In the genomic region with DNA sequence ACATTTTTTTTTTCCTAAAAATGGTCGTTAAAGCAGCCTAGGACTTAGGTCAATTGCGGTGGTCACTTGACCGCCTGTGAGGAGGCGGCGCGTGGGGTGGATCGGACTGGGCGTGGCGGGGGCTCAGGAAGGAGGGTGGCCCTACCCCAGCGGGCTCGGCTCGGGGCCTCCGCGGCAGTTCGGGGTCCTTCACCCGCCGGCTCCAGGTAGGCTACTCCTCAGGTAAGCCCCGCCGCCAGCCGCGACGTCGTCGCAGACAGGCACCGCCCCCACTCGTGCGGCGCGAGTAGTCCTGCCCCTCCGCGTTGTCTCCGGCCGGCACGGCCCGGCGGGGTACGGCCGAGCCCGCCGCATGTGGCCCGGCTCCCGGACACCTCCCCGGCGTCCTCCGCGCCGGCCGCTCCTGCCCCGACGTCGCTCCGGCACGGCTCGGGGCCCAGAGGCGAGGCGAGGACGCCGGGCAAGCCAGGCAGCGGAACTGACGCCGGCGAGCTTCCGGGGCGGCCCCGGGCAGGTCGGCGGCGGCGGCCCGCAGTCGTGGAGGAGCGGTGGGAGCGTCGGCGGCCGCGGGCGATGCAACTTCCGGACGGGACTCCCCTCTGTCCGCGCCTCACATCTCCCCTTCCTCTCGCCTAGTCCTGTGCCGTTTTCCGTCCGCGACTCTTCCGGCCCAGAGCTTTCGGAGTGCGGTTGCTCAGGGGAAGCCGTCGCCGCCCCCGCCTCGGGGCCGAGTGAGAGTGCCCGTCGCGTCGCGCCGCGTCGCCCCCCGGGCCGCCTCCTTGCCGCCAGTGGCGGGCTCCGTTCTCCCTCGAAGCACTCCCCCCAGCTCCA, we compare ENCODE assay signal across 8 cellular contexts. TPM values are rescaled to one million over a fixed set of nuclear protein-coding genes. Genes with fewer than 3 reads are reported as not detected.
DNase-seq lines count a peak whose midpoint lies in the region; ATAC-seq and TF ChIP-seq lines count a peak whose summit lies in the region.

Gene AGO3 (plus strand): TSS at position 513 of the 831 bp plus-strand sequence. CDS start 322 bp downstream, outside the sequence.

- peak in 1 of 4 donors; percentile 9 for TF ChIP-seq EP300 in upper lobe of left lung (IDR thresholded peaks at IDR 0.05)

- ATAC-seq in HG02884 (IDR thresholded peaks at IDR 0.05; ENCODE audit: unreplicated experiment) (peak; percentile 78), upper lobe of left lung (ENCODE audit: low FRiP score in 2 of 2) (peak; percentile 95 to 97)

- no peaks in the 10 kb centered on the region for H3K9me3 Mint-ChIP-seq in T-helper 1 cell treated with Interleukin-12 subunit alpha and Interleukin-12 subunit beta and Interleukin-4 antibody, amounts not matched to agents 30 μg/mL and 1 μg/mL, for 36 hours
- no peaks in the 10 kb centered on the region for H3K9me3 Mint-ChIP-seq in progenitor cell of endocrine pancreas (ENCODE audit: low read depth)

- no peaks in the 10 kb centered on the region for H3K27me3 Mint-ChIP-seq in T-helper 1 cell treated with Interleukin-12 subunit alpha and Interleukin-12 subunit beta and Interleukin-4 antibody, amounts not matched to agents 30 μg/mL and 1 μg/mL, for 36 hours (ENCODE audit: low read depth)
- no peaks in the 10 kb centered on the region for H3K27me3 Mint-ChIP-seq in progenitor cell of endocrine pancreas

- H3K27ac ChIP-seq in left ventricle myocardium inferior (replicated peaks) (peak within 1 kb of the TSS; percentile 99), upper lobe of left lung (peak within 1 kb of the TSS; percentile 98 to 99 (median 98))

- no peak for TF ChIP-seq CTCF in GM13977 (IDR thresholded peaks at IDR 0.05; ENCODE audit: extremely low read depth, insufficient read depth, missing control alignments)
- no peak for TF ChIP-seq CTCF in left ventricle myocardium inferior (IDR thresholded peaks at IDR 0.05; ENCODE audit: borderline replicate concordance)
- TF ChIP-seq CTCF in progenitor cell of endocrine pancreas (IDR thresholded peaks at IDR 0.05; ENCODE audit: unreplicated experiment), result no peak
- peak in 4 of 6 experiments; percentile 9 to 20 (median 16) for TF ChIP-seq CTCF in upper lobe of left lung (IDR thresholded peaks at IDR 0.05)

- H3K4me1 Mint-ChIP-seq in T-helper 1 cell treated with Interleukin-12 subunit alpha and Interleukin-12 subunit beta and Interleukin-4 antibody, amounts not matched to agents 30 μg/mL and 1 μg/mL, for 36 hours (ENCODE audit: low read depth), result peaks cover 25% of the 10 kb centered on the region
- peaks cover 26% of the 10 kb centered on the region for H3K4me1 Mint-ChIP-seq in progenitor cell of endocrine pancreas (ENCODE audit: low read depth)

- TF ChIP-seq POLR2A in upper lobe of left lung (IDR thresholded peaks at IDR 0.05), result peak; percentile 33 to 98 (median 80)

- peak within 1 kb of the TSS; percentile 97 for H3K27ac Mint-ChIP-seq in T-helper 1 cell treated with Interleukin-12 subunit alpha and Interleukin-12 subunit beta and Interleukin-4 antibody, amounts not matched to agents 30 μg/mL and 1 μg/mL, for 36 hours
- H3K27ac Mint-ChIP-seq in progenitor cell of endocrine pancreas, result peak within 1 kb of the TSS; percentile 99

- peak within 1 kb of the TSS; percentile 95 for H3K4me3 Mint-ChIP-seq in T-helper 1 cell treated with Interleukin-12 subunit alpha and Interleukin-12 subunit beta and Interleukin-4 antibody, amounts not matched to agents 30 μg/mL and 1 μg/mL, for 36 hours
- H3K4me3 Mint-ChIP-seq in progenitor cell of endocrine pancreas (ENCODE audit: low read depth), result peak within 1 kb of the TSS; percentile 92

- H3K4me3 ChIP-seq in left ventricle myocardium inferior (peak within 1 kb of the TSS; percentile 95), upper lobe of left lung (peak within 1 kb of the TSS; percentile 50 to 92 (median 76))

- intact Hi-C loops in left ventricle myocardium inferior (cut with micrococcal nuclease), result no loop called here

- 0% methylated on average over 3 to 30 of the region's 110 CpGs for WGBS in upper lobe of left lung, 2 donors

- H3K27me3 ChIP-seq in left ventricle myocardium inferior (ENCODE audit: low read depth), result no peaks in the 10 kb centered on the region
- no peaks in the 10 kb centered on the region for H3K27me3 ChIP-seq in upper lobe of left lung

- H3K4me1 ChIP-seq in left ventricle myocardium inferior, result peaks cover 50% of the 10 kb centered on the region
- H3K4me1 ChIP-seq in upper lobe of left lung, result peaks cover 19 to 37% (median 26%) of the 10 kb centered on the region in 4 donors

- no peaks in the 10 kb centered on the region for H3K9me3 ChIP-seq in left ventricle myocardium inferior (replicated peaks)
- H3K9me3 ChIP-seq in upper lobe of left lung, result no peaks in the 10 kb centered on the region

- peaks cover 1% of the 10 kb centered on the region for H3K36me3 Mint-ChIP-seq in T-helper 1 cell treated with Interleukin-12 subunit alpha and Interleukin-12 subunit beta and Interleukin-4 antibody, amounts not matched to agents 30 μg/mL and 1 μg/mL, for 36 hours (ENCODE audit: low read depth)
- no peaks in the 10 kb centered on the region for H3K36me3 Mint-ChIP-seq in progenitor cell of endocrine pancreas (ENCODE audit: insufficient read depth)

- DNase-seq in GM13977 (ENCODE audit: low spot score) (peak; percentile 96), NCI-H146 treated with DMSO at 0.1 percent for 48 hours (lab: John Stamatoyannopoulos, UW; ENCODE audit: unreplicated experiment) (peak; percentile 61), amniotic epithelial cell (ENCODE audit: low read depth) (peak; percentile 75), left ventricle myocardium inferior (peak; percentile 82), progenitor cell of endocrine pancreas (ENCODE audit: low spot score, unreplicated experiment) (peak; percentile 76), upper lobe of left lung (peak; percentile 89 to 98)

- in situ Hi-C loops in GM13977 (cut with MboI; ENCODE audit: low pct_unique_long_range_greater_than_20kb, low sequenced_read_pairs, unreplicated experiment), result no loop called here

- H3K36me3 ChIP-seq in left ventricle myocardium inferior, result no peaks in the 10 kb centered on the region
- no peaks in the 10 kb centered on the region for H3K36me3 ChIP-seq in upper lobe of left lung

RNA-seq across cellular contexts. Expression of gene AGO3, which starts in this region (rescaled TPM):
- total RNA-seq in left ventricle myocardium inferior (12.1 TPM), progenitor cell of endocrine pancreas (40.8 and 42.1 TPM in 2 replicates), upper lobe of left lung (10 to 100 TPM; 13.8 to 32.5 (median 29.6) TPM)

Comparison
In these comparisons a context has a peak if more than half of its experiments do, and no peak if none do; other contexts are left out.
1. Peak in every context shown above with its lines: DNase-seq, ATAC-seq, H3K4me3 ChIP-seq and H3K27ac ChIP-seq.
2. CTCF ChIP-seq: peak in upper lobe of left lung (4 of 6); none in GM13977 (single experiment), left ventricle myocardium inferior (single experiment) and progenitor cell of endocrine pancreas (single experiment).